Comparison of ENCODE assay signal across 1 cellular context in the genomic region with DNA sequence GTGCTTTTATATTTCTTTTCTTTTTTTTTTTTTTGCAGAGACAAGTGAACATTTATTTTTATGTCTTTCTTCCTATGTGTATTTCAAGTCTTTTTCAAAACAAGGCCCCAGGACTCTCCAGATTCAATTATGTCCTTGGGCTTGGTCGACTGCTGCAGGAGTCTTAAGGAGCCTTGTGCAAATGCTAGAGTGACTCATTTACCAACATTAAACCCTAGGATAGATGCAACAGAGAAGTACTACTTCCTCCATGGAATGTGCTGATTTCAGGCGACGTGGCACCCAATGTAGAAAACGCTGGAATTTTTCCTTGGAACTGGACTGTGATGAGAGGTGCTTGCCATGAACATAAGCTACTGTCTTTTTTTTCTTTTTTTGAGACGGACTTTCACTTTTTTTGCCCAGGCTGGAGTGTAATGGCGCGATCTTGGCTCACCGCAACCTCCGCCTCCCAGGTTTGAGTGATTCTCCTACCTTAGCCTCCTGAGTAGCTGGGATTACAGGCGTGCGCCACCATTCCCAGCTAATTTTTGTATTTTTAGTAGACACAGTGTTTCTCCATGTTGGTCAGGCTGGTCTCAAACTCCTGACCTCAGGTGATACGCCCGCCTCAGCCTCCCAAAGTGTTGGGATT.
A peak's percentile ranks its signal among the peaks of the same experiment; 100 is the strongest.
TF ChIP-seq lines count a peak whose summit lies in the region.

No MANE protein-coding gene starts in this region.

TF ChIP-seq in HepG2, 621 proteins besides CTCF, POLR2A, EP300 and RAD21:
- peak; percentile 59; the same call in 1 of the 2 replicates for TF ChIP-seq ZBTB38 (CRISPR knock-in tag; IDR thresholded peaks at IDR 0.05)
- 0 out of 2 replicates have a peak, but pooled peaks have one; percentile 16 for TF ChIP-seq ZBTB33 (CRISPR knock-in tag; IDR thresholded peaks at IDR 0.05)
